In genomic region chr1:6580588-6581270, GRCh38 we compare ENCODE assay signal across 8 cellular contexts. TPM values are rescaled to one million over a fixed set of nuclear protein-coding genes. Genes with fewer than 3 reads are reported as not detected.
DNase-seq lines count a peak whose midpoint lies in the region; ATAC-seq and TF ChIP-seq lines count a peak whose summit lies in the region.

No MANE protein-coding gene starts in this region.

- H3K9ac ChIP-seq in endocrine pancreas (ENCODE audit: control insufficient read depth, insufficient read depth, low read length) = peak overlapping the region; percentile 76

- H3K4me3 ChIP-seq in GM12865 (ENCODE audit: low read depth, low read length) = peak overlapping the region; percentile 83
- peak overlapping the region; percentile 82 to 97 (median 90) for H3K4me3 ChIP-seq in Peyer's patch
- H3K4me3 ChIP-seq in endocrine pancreas (ENCODE audit: control insufficient read depth, insufficient read depth, low read length) = peak overlapping the region; percentile 11

- DNase-seq in GM12865 (ENCODE audit: low read depth) (no peak), Peyer's patch (peak in 1 of 3 donors; percentile 61), natural killer cell (no peak)
- no peak for DNase-seq in stimulated activated CD8-positive, alpha-beta memory T cell treated with anti-CD3 and anti-CD28 coated beads, Interleukin-4, amount 100 ng/mL, for 48 hours

- H3K9me3 ChIP-seq in Peyer's patch (no peaks in the 10 kb centered on the region), endocrine pancreas (ENCODE audit: control insufficient read depth, low read length) (no peaks in the 10 kb centered on the region)

- peak overlapping the region; percentile 93 for H3K4me3 Mint-ChIP-seq in natural killer cell

- H3K27me3 ChIP-seq in Peyer's patch = no peaks in the 10 kb centered on the region
- H3K27me3 ChIP-seq in endocrine pancreas (ENCODE audit: control insufficient read depth, insufficient read depth, low read length) = no peaks in the 10 kb centered on the region

- TF ChIP-seq CTCF in GM12865 (IDR thresholded peaks at IDR 0.05; ENCODE audit: insufficient read depth, low read depth, low read length, missing control alignments) (no peak), Peyer's patch (IDR thresholded peaks at IDR 0.05) (no peak), natural killer cell (IDR thresholded peaks at IDR 0.05) (no peak)

- no peak for TF ChIP-seq POLR2A in Peyer's patch (IDR thresholded peaks at IDR 0.05)

- H3K27ac ChIP-seq in Peyer's patch = peak overlapping the region; percentile 95 to 96 (median 95)

- peak overlapping the region; percentile 94 to 99 for H3K27ac Mint-ChIP-seq in natural killer cell

- H3K36me3 ChIP-seq in Peyer's patch = no peaks in the 10 kb centered on the region
- no peaks in the 10 kb centered on the region for H3K36me3 ChIP-seq in endocrine pancreas (ENCODE audit: control insufficient read depth, insufficient read depth, low read length)

- H3K4me1 Mint-ChIP-seq in natural killer cell = peaks cover 18 to 46% of the 10 kb centered on the region in 2 donors

- no peaks in the 10 kb centered on the region for H3K27me3 Mint-ChIP-seq in natural killer cell (ENCODE audit: low read depth in 2 of 2)

- ATAC-seq in natural killer cell (no peak), GM18520 (IDR thresholded peaks at IDR 0.05; ENCODE audit: unreplicated experiment) (no peak), GM21390 (IDR thresholded peaks at IDR 0.05; ENCODE audit: unreplicated experiment) (no peak), HG02938 (IDR thresholded peaks at IDR 0.05; ENCODE audit: unreplicated experiment) (no peak)

- no peaks in the 10 kb centered on the region for H3K36me3 Mint-ChIP-seq in natural killer cell

- H3K4me1 ChIP-seq in Peyer's patch (peaks cover 12 to 37% (median 16%) of the 10 kb centered on the region in 4 donors), endocrine pancreas (ENCODE audit: control insufficient read depth, insufficient read depth, low read length) (no peaks in the 10 kb centered on the region)

- no peaks in the 10 kb centered on the region for H3K9me3 Mint-ChIP-seq in natural killer cell

- intact Hi-C loops in natural killer cell (cut with micrococcal nuclease) = no loop called here

RNA-seq across cellular contexts. Expression of gene ZBTB48, which starts 0.9 kb away (rescaled TPM):
- total RNA-seq in Peyer's patch (10 to 100 TPM; 27.0 to 80.9 (median 38.2) TPM), natural killer cell (10 to 100 TPM; 45.6 to 56.4 (median 54.0) TPM)

RNA-seq across cellular contexts. Expression of gene KLHL21, which starts 21.9 kb away (rescaled TPM):
- 10 to 100 TPM; 14.4 to 25.1 (median 18.2) TPM for total RNA-seq in Peyer's patch
- total RNA-seq in natural killer cell = 10 to 100 TPM; 23.5 to 37.8 (median 28.9) TPM

RNA-seq across cellular contexts. Expression of gene TAS1R1, which starts 25.6 kb away (rescaled TPM):
- total RNA-seq in Peyer's patch = not detected
- total RNA-seq in natural killer cell = not detected

RNA-seq across cellular contexts. Expression of gene NOL9, which starts 26.4 kb away (rescaled TPM):
- 10 to 100 TPM; 19.0 to 28.0 (median 22.5) TPM for total RNA-seq in Peyer's patch
- 10 to 100 TPM; 40.7 to 53.3 (median 52.0) TPM for total RNA-seq in natural killer cell

RNA-seq across cellular contexts. Expression of gene PHF13, which starts 32.8 kb away (rescaled TPM):
- total RNA-seq in Peyer's patch (1 to 10 TPM; 3.3 to 7.4 (median 6.0) TPM), natural killer cell (10 to 100 TPM in 2 of 3 donors, 1 to 10 TPM in 1; 7.3 to 14.2 (median 10.9) TPM)

Comparison
In these comparisons a context has a peak if more than half of its experiments do, and no peak if none do; other contexts are left out.
1. H3K4me3 ChIP-seq: peak in every context shown above with its lines; median percentile 90 in Peyer's patch; 83 in GM12865; 11 in endocrine pancreas.